ENCODE assay signal across 8 cellular contexts in the genomic region with DNA sequence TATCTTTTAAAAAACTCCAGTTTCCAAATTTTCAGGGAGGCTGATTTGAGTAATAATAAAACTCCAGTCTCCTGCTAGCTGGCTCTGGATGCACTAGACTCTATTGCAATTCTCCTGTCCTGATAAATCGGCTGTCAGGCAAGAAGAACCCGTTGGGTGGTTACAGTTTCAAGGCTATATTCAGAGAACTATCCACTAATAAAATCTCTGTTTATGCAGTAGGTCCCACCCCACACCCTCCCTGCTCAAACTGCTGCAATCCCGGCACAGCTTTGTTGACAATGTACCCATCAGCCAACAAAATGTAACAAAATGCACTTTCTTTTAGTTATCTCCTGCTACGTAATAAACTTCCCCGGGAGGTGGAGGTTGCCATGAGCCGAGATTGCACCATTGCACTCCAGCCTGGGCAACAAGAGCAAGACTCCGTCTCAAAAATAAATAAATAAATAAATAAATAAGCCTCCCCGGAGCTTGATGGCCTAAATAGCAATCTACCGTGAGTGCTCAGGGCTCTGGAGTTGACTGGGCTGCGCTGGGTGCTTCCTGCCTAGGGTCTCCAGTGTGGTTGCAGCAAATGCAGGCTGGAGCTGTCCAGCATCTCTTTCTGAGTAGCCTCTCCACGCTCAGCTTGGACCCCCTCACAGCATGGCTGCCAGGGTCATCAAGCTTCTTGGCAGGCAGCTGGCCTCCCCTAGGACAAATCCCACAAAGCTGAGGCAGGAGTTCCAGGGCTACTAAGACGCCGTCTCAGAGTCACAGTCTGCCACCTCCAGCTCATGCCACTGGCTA. TPM values are rescaled to one million over a fixed set of nuclear protein-coding genes. Genes with fewer than 3 reads are reported as not detected.
DNase-seq lines count a peak whose midpoint lies in the region; ATAC-seq and TF ChIP-seq lines count a peak whose summit lies in the region.
"Had no signal": no experiment of that assay in that cellular context is flagged by ENCODE, and none has a peak within 500 bp of the region (broad histone marks: within the 10 kb centered on the region; RNA-seq: fewer than 3 reads in every experiment).

No MANE protein-coding gene starts in this region.

- in situ Hi-C loops in GM23248 (cut with MboI), result no loop called here

- intact Hi-C loops in prostate gland (cut with DNase I), result no loop called here

- TF ChIP-seq CTCF in epithelial cell of esophagus (IDR thresholded peaks at IDR 0.05; ENCODE audit: insufficient read depth, low read depth, low read length, missing control alignments) (no peak), prostate gland (IDR thresholded peaks at IDR 0.05) (no peak), foreskin keratinocyte (conservative IDR thresholded peaks at IDR 0.05) (no peak)

- no peak for ATAC-seq in foreskin keratinocyte

- peak overlapping the region; percentile 86 for H3K4me2 ChIP-seq in GM23248 (ENCODE audit: unreplicated experiment)

- H3K36me3 ChIP-seq in GM23248 (ENCODE audit: low read depth) (no peaks in the 10 kb centered on the region), prostate gland (no peaks in the 10 kb centered on the region)

- 75% methylated on average over 13 of the region's 13 CpGs for WGBS in GM23248 (ENCODE audit: low coverage in 1 of 2, low lambda C conversion rate in 2 of 2, missing lambda C conversion rate in 2 of 2), 2 experiments
- WGBS in prostate gland, result 58% methylated on average over 13 of the region's 13 CpGs

- no peak for DNase-seq in GM23248
- DNase-seq in epithelial cell of esophagus (ENCODE audit: low read depth), result no peak
- peak; percentile 83 for DNase-seq in prostate gland (ENCODE audit: low spot score)
- no peak for DNase-seq in NCI-H2171 treated with DMSO at 0.1 percent for 48 hours (lab: John Stamatoyannopoulos, UW)
- no peak for DNase-seq in EL
- DNase-seq in foreskin keratinocyte, result no peak

- no peaks in the 10 kb centered on the region for H4K20me1 ChIP-seq in GM23248 (ENCODE audit: insufficient read depth)

- H3K79me2 ChIP-seq in GM23248 (ENCODE audit: insufficient read depth), result no peaks in the 10 kb centered on the region
- H3K79me2 ChIP-seq: parathyroid adenoma had no signal

- peak overlapping the region; percentile 70 for H3K4me3 ChIP-seq in GM23248
- H3K4me3 ChIP-seq in epithelial cell of esophagus (ENCODE audit: low read length), result peak overlapping the region; percentile 39
- peak overlapping the region in 1 of 2 donors; percentile 25 for H3K4me3 ChIP-seq in prostate gland

- peak overlapping the region; percentile 80 for H3K9ac ChIP-seq in GM23248
- H3K9ac ChIP-seq: parathyroid adenoma had no signal

- no peak for TF ChIP-seq POLR2A in prostate gland (IDR thresholded peaks at IDR 0.05)

- H3K27ac ChIP-seq in GM23248 (peak overlapping the region; percentile 68), prostate gland (peak overlapping the region; percentile 77 to 94), foreskin keratinocyte (no peak overlapping the region)
- H3K27ac ChIP-seq: parathyroid adenoma had no signal

- peak overlapping the region; percentile 88 for H2AFZ ChIP-seq in GM23248

- H3K9me3 ChIP-seq in GM23248 (ENCODE audit: low read depth), result no peaks in the 10 kb centered on the region
- no peaks in the 10 kb centered on the region for H3K9me3 ChIP-seq in prostate gland

- no peaks in the 10 kb centered on the region for H3F3A ChIP-seq in GM23248 (ENCODE audit: insufficient read depth)

- peaks cover 11% of the 10 kb centered on the region for H3K27me3 ChIP-seq in GM23248 (replicated peaks; ENCODE audit: insufficient read depth)
- H3K27me3 ChIP-seq in prostate gland (replicated peaks; ENCODE audit: insufficient read depth), result no peaks in the 10 kb centered on the region
- peaks cover 22% of the 10 kb centered on the region for H3K27me3 ChIP-seq in foreskin keratinocyte

- no peaks in the 10 kb centered on the region for H3K9me2 ChIP-seq in GM23248 (ENCODE audit: insufficient read depth)

- H3K4me1 ChIP-seq in GM23248 (ENCODE audit: insufficient read depth) (0 out of 2 replicates have a peak, but pooled peaks cover 3% of the 10 kb centered on the region), prostate gland (replicated peaks) (no peaks in the 10 kb centered on the region), foreskin keratinocyte (no peaks in the 10 kb centered on the region)
- H3K4me1 ChIP-seq: parathyroid adenoma had no signal

TF ChIP-seq in PFSK-1, 5 proteins besides CTCF, POLR2A, EP300 and RAD21:
- no peak for TF ChIP-seq FOXP2 (optimal IDR thresholded peaks at IDR 0.05; ENCODE audit: borderline replicate concordance, extremely low read depth, extremely low read length, insufficient read depth)
- TF ChIP-seq, protein P1, sequence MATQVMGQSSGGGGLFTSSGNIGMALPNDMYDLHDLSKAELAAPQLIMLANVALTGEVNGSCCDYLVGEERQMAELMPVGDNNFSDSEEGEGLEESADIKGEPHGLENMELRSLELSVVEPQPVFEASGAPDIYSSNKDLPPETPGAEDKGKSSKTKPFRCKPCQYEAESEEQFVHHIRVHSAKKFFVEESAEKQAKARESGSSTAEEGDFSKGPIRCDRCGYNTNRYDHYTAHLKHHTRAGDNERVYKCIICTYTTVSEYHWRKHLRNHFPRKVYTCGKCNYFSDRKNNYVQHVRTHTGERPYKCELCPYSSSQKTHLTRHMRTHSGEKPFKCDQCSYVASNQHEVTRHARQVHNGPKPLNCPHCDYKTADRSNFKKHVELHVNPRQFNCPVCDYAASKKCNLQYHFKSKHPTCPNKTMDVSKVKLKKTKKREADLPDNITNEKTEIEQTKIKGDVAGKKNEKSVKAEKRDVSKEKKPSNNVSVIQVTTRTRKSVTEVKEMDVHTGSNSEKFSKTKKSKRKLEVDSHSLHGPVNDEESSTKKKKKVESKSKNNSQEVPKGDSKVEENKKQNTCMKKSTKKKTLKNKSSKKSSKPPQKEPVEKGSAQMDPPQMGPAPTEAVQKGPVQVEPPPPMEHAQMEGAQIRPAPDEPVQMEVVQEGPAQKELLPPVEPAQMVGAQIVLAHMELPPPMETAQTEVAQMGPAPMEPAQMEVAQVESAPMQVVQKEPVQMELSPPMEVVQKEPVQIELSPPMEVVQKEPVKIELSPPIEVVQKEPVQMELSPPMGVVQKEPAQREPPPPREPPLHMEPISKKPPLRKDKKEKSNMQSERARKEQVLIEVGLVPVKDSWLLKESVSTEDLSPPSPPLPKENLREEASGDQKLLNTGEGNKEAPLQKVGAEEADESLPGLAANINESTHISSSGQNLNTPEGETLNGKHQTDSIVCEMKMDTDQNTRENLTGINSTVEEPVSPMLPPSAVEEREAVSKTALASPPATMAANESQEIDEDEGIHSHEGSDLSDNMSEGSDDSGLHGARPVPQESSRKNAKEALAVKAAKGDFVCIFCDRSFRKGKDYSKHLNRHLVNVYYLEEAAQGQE (IDR thresholded peaks at IDR 0.05; ENCODE audit: insufficient read depth in 1 of 2, low read depth in 2 of 2, low read length in 2 of 2), result peak; percentile 64 to 84; a peak in 3 of 4 replicates

RNA-seq across cellular contexts. Expression of gene FBRSL1, which starts 43.2 kb away (rescaled TPM):
- 3.7 and 4.6 TPM in 2 replicates for total RNA-seq in GM23248 (2014; rRNA removed; shearing (Covaris generic))
- polyA plus RNA-seq in GM23248 (2016; fragmentation: Nextera tagmentation; extraction: Ambion mirVana) (0.63 and 0.86 TPM in 2 replicates), foreskin keratinocyte (23.7 and 30.7 TPM in 2 replicates)
- polyA plus RNA-seq in PFSK-1 (2012; ENCODE audit: insufficient read length, low read depth), result 211 TPM
- total RNA-seq in prostate gland (10 to 100 TPM; 34.2 to 69.2 TPM), foreskin keratinocyte (20.0 and 21.6 TPM in 2 replicates)
